Comparison of ENCODE assay signal across 8 cellular contexts in the genomic region with DNA sequence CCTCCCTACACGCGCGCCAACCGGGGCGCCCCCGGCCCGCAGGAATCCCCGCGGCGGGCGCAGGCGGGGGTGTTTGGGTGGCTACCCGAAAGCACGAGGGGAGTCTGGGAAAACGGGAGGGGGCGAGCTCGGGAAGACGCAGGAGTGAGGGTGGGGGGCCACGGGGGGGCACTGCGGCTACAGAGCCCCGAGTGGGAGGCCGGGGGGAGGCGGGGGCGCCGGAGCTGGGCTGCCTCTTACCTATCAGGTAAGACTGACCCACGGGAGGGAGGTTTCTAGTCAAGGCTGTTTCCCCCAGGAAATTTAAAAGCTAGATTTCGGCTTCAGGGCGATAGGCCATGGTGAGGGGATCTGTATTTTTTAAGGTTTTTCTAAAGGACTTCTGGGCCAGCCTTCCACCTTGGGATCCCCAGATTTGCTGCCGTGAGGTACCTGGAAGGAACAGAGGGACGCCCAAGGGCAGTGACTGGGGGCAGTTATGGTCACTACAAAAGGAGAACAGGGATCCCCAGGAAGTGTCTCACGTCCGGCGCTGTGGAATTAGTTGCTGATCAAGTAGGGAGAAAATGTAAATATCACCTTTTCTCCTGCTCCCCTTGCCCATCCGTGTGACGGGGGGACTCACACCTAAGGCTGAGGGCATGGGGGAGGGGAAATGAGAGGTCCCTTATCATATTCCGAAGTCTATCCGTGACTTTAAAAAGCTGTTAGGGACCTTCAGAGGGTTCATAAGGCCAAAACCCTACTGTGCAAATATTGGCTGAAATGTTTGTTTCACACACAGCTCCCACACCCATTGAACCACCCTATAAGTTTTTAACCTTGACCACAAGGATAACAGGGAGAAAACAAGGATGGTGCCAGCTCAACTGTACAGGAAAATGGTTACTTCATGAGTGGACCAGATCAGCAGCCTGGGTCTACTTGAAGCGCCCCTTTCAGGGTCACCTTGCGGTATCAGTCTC. TPM values are rescaled to one million over a fixed set of nuclear protein-coding genes. Genes with fewer than 3 reads are reported as not detected.
A peak's percentile ranks its signal among the peaks of the same experiment; 100 is the strongest.
DNase-seq lines count a peak whose midpoint lies in the region; ATAC-seq and TF ChIP-seq lines count a peak whose summit lies in the region.

No MANE protein-coding gene starts in this region.

- H3K27me3 ChIP-seq in SK-N-SH (ENCODE audit: insufficient read depth), result no peaks in the 10 kb centered on the region
- H3K27me3 ChIP-seq in esophagus (ENCODE audit: control insufficient read depth in 1 of 2, insufficient read depth in 2 of 2, low read length in 2 of 2), result no peaks in the 10 kb centered on the region
- no peaks in the 10 kb centered on the region for H3K27me3 ChIP-seq in naive thymus-derived CD4-positive, alpha-beta T cell (ENCODE audit: control insufficient read depth in 2 of 2, insufficient read depth in 2 of 2, low read length in 2 of 2)

- peak; percentile 47 for TF ChIP-seq CTCF in SK-N-SH (IDR thresholded peaks at IDR 0.05)

- peak overlapping the region; percentile 75 for H3K4me3 Mint-ChIP-seq in activated CD4-positive, alpha-beta T cell treated with anti-CD3 and anti-CD28 coated beads for 36 hours
- peak overlapping the region; percentile 86 to 97 (median 91) for H3K4me3 Mint-ChIP-seq in naive thymus-derived CD4-positive, alpha-beta T cell

- peak overlapping the region; percentile 68 for H2AFZ ChIP-seq in SK-N-SH (ENCODE audit: low read depth)

- no peak for TF ChIP-seq RAD21 in SK-N-SH (IDR thresholded peaks at IDR 0.05; ENCODE audit: low read length)

- ATAC-seq in activated CD4-positive, alpha-beta T cell treated with anti-CD3 and anti-CD28 coated beads for 36 hours, result no peak
- ATAC-seq in naive thymus-derived CD4-positive, alpha-beta T cell, result no peak

- peaks cover 20% of the 10 kb centered on the region for H3K4me1 Mint-ChIP-seq in activated CD4-positive, alpha-beta T cell treated with anti-CD3 and anti-CD28 coated beads for 36 hours
- peaks cover 11 to 35% (median 23%) of the 10 kb centered on the region in 7 donors for H3K4me1 Mint-ChIP-seq in naive thymus-derived CD4-positive, alpha-beta T cell

- POLR2A ChIA-PET in activated CD4-positive, alpha-beta T cell treated with anti-CD3 and anti-CD28 coated beads for 36 hours (lab: Charles Lee), result interaction anchor here (2.4 kb wide), 1 partner anchor 35 kb away, joined by 12 read pairs; a partner anchor contains a TSS
- POLR2A ChIA-PET in SK-N-SH (lab: Yijun Ruan, JAX), result interaction anchor here (1.1 kb wide), 1 partner anchor 911 kb away, joined by 3 read pairs; no protein-coding TSS in a partner anchor
- POLR2A ChIA-PET in naive thymus-derived CD4-positive, alpha-beta T cell (lab: Charles Lee), result interaction anchor here (0.5 to 3.5 kb wide), 5 partner anchors 9 to 240 kb away, joined by 3 to 17 read pairs (median 4); a partner anchor contains a TSS

- CTCF ChIA-PET in activated CD4-positive, alpha-beta T cell treated with anti-CD3 and anti-CD28 coated beads for 36 hours (lab: Charles Lee), result interaction anchor here (0.7 to 6.4 kb wide), 4 partner anchors 11 to 682 kb away, joined by 3 to 52 read pairs (median 3); no protein-coding TSS in a partner anchor
- CTCF ChIA-PET in SK-N-SH (lab: Yijun Ruan, JAX), result interaction anchor here (0.7 to 4.0 kb wide), 35 partner anchors 11 to 1618 kb away, joined by 3 to 28 read pairs (median 3); a partner anchor contains a TSS
- CTCF ChIA-PET in naive thymus-derived CD4-positive, alpha-beta T cell (lab: Charles Lee), result interaction anchor here (0.5 to 3.1 kb wide), 7 partner anchors 11 to 911 kb away, joined by 3 to 25 read pairs (median 4); a partner anchor contains a TSS

- TF ChIP-seq EP300 in SK-N-SH (IDR thresholded peaks at IDR 0.05; ENCODE audit: borderline replicate concordance in 1 of 2, low read depth in 1 of 2, low read length in 1 of 2), result no peak

- H4K20me1 ChIP-seq in SK-N-SH (ENCODE audit: insufficient read depth), result peaks cover 10% of the 10 kb centered on the region; the same call in 1 of the 2 replicates

- peaks cover 3 to 10% of the 10 kb centered on the region in 2 experiments; a peak in 3 of 4 replicates for H3K4me1 ChIP-seq in SK-N-SH (ENCODE audit: control insufficient read depth in 1 of 2, insufficient read depth in 2 of 2, low read depth in 1 of 2, low read length in 1 of 2)
- peaks cover 7 to 22% of the 10 kb centered on the region in 2 donors for H3K4me1 ChIP-seq in esophagus (ENCODE audit: control insufficient read depth in 2 of 2, insufficient read depth in 2 of 2, low read length in 1 of 2)
- H3K4me1 ChIP-seq in naive thymus-derived CD4-positive, alpha-beta T cell (ENCODE audit: control insufficient read depth in 2 of 2, insufficient read depth in 2 of 2, low read length in 2 of 2), result peaks cover 9 to 13% of the 10 kb centered on the region in 2 donors

- DNase-seq in activated CD4-positive, alpha-beta T cell treated with anti-CD3 and anti-CD28 coated beads for 36 hours, result peak; percentile 29
- no peak for DNase-seq in activated CD4-positive, alpha-beta T cell treated with anti-CD3 and anti-CD28 coated beads for 48 hours
- DNase-seq in SK-N-SH (peak; percentile 25), RPMI8226 (no peak), pons (ENCODE audit: low spot score) (no peak), NCI-H526 treated with DMSO at 0.1 percent for 48 hours (lab: John Stamatoyannopoulos, UW) (no peak)
- DNase-seq in naive thymus-derived CD4-positive, alpha-beta T cell, result no peak

- H3K9me2 ChIP-seq in SK-N-SH, result no peaks in the 10 kb centered on the region

- peaks cover 9% of the 10 kb centered on the region for H3K27me3 Mint-ChIP-seq in activated CD4-positive, alpha-beta T cell treated with anti-CD3 and anti-CD28 coated beads for 36 hours
- peaks cover 5 to 22% (median 13%) of the 10 kb centered on the region in 5 donors for H3K27me3 Mint-ChIP-seq in naive thymus-derived CD4-positive, alpha-beta T cell

- H3K9me3 ChIP-seq in SK-N-SH (no peaks in the 10 kb centered on the region), esophagus (ENCODE audit: control insufficient read depth in 2 of 2, insufficient read depth in 1 of 2, low read depth in 1 of 2, low read length in 1 of 2) (peaks cover 0 to 4% of the 10 kb centered on the region in 2 donors)
- H3K9me3 ChIP-seq in naive thymus-derived CD4-positive, alpha-beta T cell (ENCODE audit: control insufficient read depth in 2 of 3, low read length in 3 of 3), result no peaks in the 10 kb centered on the region

- peak overlapping the region; percentile 91; the same call in 1 of the 2 replicates for H3K9ac ChIP-seq in SK-N-SH

- peaks cover 4% of the 10 kb centered on the region for H3K36me3 Mint-ChIP-seq in activated CD4-positive, alpha-beta T cell treated with anti-CD3 and anti-CD28 coated beads for 36 hours (ENCODE audit: low read depth)
- H3K36me3 Mint-ChIP-seq in naive thymus-derived CD4-positive, alpha-beta T cell, result peaks cover 0 to 2% (median 0%) of the 10 kb centered on the region in 5 donors

- peaks cover 43% of the 10 kb centered on the region for H3K79me2 ChIP-seq in SK-N-SH (ENCODE audit: insufficient read depth)

- WGBS in SK-N-SH (ENCODE audit: low lambda C conversion rate), result 12% methylated on average over 23 of the region's 39 CpGs
- 4% methylated on average over 31 to 39 of the region's 39 CpGs for WGBS in esophagus, 2 donors

- intact Hi-C loops in activated CD4-positive, alpha-beta T cell treated with anti-CD3 and anti-CD28 coated beads for 36 hours (cut with DNase I, micrococcal nuclease), result loop anchor here (1.0 to 10.0 kb wide), 11 partner anchors 9 to 1875 kb away; a partner anchor contains a TSS
- intact Hi-C loops in naive thymus-derived CD4-positive, alpha-beta T cell (cut with micrococcal nuclease), result loop anchor here (1.0 to 10.0 kb wide), 14 partner anchors 9 to 1798 kb away; a partner anchor contains a TSS

- H3K27ac ChIP-seq in SK-N-SH (ENCODE audit: low read depth in 2 of 2, low read length in 1 of 2) (peak overlapping the region; percentile 62 to 69), esophagus (ENCODE audit: low read depth in 2 of 2, low read length in 1 of 2) (peak overlapping the region; percentile 75 to 76)
- H3K27ac ChIP-seq in naive thymus-derived CD4-positive, alpha-beta T cell (ENCODE audit: low read depth, low read length), result peak overlapping the region; percentile 61

- peak overlapping the region; percentile 70 for H3K27ac Mint-ChIP-seq in activated CD4-positive, alpha-beta T cell treated with anti-CD3 and anti-CD28 coated beads for 36 hours
- H3K27ac Mint-ChIP-seq in naive thymus-derived CD4-positive, alpha-beta T cell, result peak overlapping the region; percentile 32 to 84 (median 69)

- H3K4me2 ChIP-seq in SK-N-SH, result peak overlapping the region; percentile 74

- peaks cover 0 to 25% of the 10 kb centered on the region in 2 experiments for H3K36me3 ChIP-seq in SK-N-SH (replicated peaks in 1 of 2; ENCODE audit: control insufficient read depth in 1 of 2, insufficient read depth in 2 of 2, low read length in 1 of 2)
- no peaks in the 10 kb centered on the region for H3K36me3 ChIP-seq in esophagus (ENCODE audit: control insufficient read depth in 2 of 2, insufficient read depth in 2 of 2, low read length in 1 of 2)
- peaks cover 0 to 10% (median 0%) of the 10 kb centered on the region in 3 experiments for H3K36me3 ChIP-seq in naive thymus-derived CD4-positive, alpha-beta T cell (ENCODE audit: control insufficient read depth in 2 of 3, insufficient read depth in 3 of 3, low read length in 3 of 3)

- peak overlapping the region; percentile 79 to 90 for H3K4me3 ChIP-seq in SK-N-SH (ENCODE audit: low read depth in 2 of 2, low read length in 1 of 2)
- H3K4me3 ChIP-seq in esophagus (ENCODE audit: low read depth in 1 of 2, low read length in 2 of 2), result peak overlapping the region; percentile 59 to 70
- peak overlapping the region; percentile 77 for H3K4me3 ChIP-seq in naive thymus-derived CD4-positive, alpha-beta T cell (ENCODE audit: low read length)

- H3F3A ChIP-seq in SK-N-SH (replicated peaks; ENCODE audit: insufficient read depth), result peaks cover 10% of the 10 kb centered on the region

- H3K9me3 Mint-ChIP-seq in activated CD4-positive, alpha-beta T cell treated with anti-CD3 and anti-CD28 coated beads for 36 hours (ENCODE audit: low read depth), result no peaks in the 10 kb centered on the region
- no peaks in the 10 kb centered on the region for H3K9me3 Mint-ChIP-seq in naive thymus-derived CD4-positive, alpha-beta T cell

RNA-seq across cellular contexts. Expression of a gene that starts 0.6 kb away (rescaled TPM):
- 1 to 10 TPM; 2.6 to 3.3 TPM for total RNA-seq in activated CD4-positive, alpha-beta T cell treated with anti-CD3 and anti-CD28 coated beads for 36 hours
- polyA plus RNA-seq in SK-N-SH (2012; rRNA removed) (15.8 and 16.5 TPM in 2 replicates), esophagus (1 to 10 TPM; 1.6 to 3.7 TPM)
- 10.2 and 14.6 TPM in 2 replicates for polyA plus RNA-seq in SK-N-SH (2012; cell fraction: cytosol; rRNA removed)
- 11.7 and 14.7 TPM in 2 replicates for polyA plus RNA-seq in SK-N-SH (2012; cell fraction: nucleus; rRNA removed)
- total RNA-seq in naive thymus-derived CD4-positive, alpha-beta T cell, result 1 to 10 TPM; 1.3 to 7.1 (median 4.4) TPM
- polyA plus RNA-seq in naive thymus-derived CD4-positive, alpha-beta T cell, result under 1 TPM; 0.40 to 0.65 TPM

RNA-seq across cellular contexts. Expression of a gene that starts 35.6 kb away (rescaled TPM):
- total RNA-seq in activated CD4-positive, alpha-beta T cell treated with anti-CD3 and anti-CD28 coated beads for 36 hours, result 10 to 100 TPM; 38.1 to 49.0 TPM
- polyA plus RNA-seq in SK-N-SH (2012; rRNA removed), result 10.3 and 10.8 TPM in 2 replicates
- polyA plus RNA-seq in SK-N-SH (2012; cell fraction: cytosol; rRNA removed), result 10.6 and 11.0 TPM in 2 replicates
- 7.6 and 11.7 TPM in 2 replicates for polyA plus RNA-seq in SK-N-SH (2012; cell fraction: nucleus; rRNA removed)
- polyA plus RNA-seq in esophagus, result 1 to 10 TPM; 3.9 to 5.2 TPM
- total RNA-seq in naive thymus-derived CD4-positive, alpha-beta T cell, result 10 to 100 TPM; 42.9 to 70.8 (median 62.1) TPM
- polyA plus RNA-seq in naive thymus-derived CD4-positive, alpha-beta T cell, result 10 to 100 TPM; 21.2 to 21.5 TPM

Comparison
In these comparisons a context has a peak if more than half of its experiments do, and no peak if none do; other contexts are left out.
1. DNase-seq: peak in activated CD4-positive, alpha-beta T cell treated with anti-CD3 and anti-CD28 coated beads for 36 hours (single experiment) and SK-N-SH (single experiment); none in activated CD4-positive, alpha-beta T cell treated with anti-CD3 and anti-CD28 coated beads for 48 hours (single experiment), naive thymus-derived CD4-positive, alpha-beta T cell (0 of 9), RPMI8226 (single experiment), pons (single experiment) and NCI-H526 treated with DMSO at 0.1 percent for 48 hours (single experiment).
2. Peak in every context shown above with its lines, with median percentiles within 50 percentile points of each other: H3K27ac ChIP-seq and H3K4me3 ChIP-seq.